18 cellular contexts compared by ENCODE assay signal in genomic region chr4:94668724-94669123, GRCh38.
DNase-seq lines count a peak whose midpoint lies in the region; ATAC-seq, FAIRE-seq and TF ChIP-seq lines count a peak whose summit lies in the region.
"Had no signal": no experiment of that assay in that cellular context is flagged by ENCODE, and none has a peak within 500 bp of the region (broad histone marks: within the 10 kb centered on the region; RNA-seq: fewer than 3 reads in every experiment).

No MANE protein-coding gene starts in this region.

- no peak for ATAC-seq in GM21576 (IDR thresholded peaks at IDR 0.05; ENCODE audit: unreplicated experiment)
- ATAC-seq: HepG2 had no signal

- DNase-seq in D721Med (ENCODE audit: insufficient read length, low spot score) (no peak), NCI-H524 treated with DMSO at 0.1 percent for 48 hours (lab: John Stamatoyannopoulos, UW) (peak; percentile 21), WERI-Rb-1 (peak; percentile 17), putamen (ENCODE audit: low spot score) (peak; percentile 23), cortex of kidney (lab: John Stamatoyannopoulos, UW) (no peak)
- no peak for DNase-seq in activated CD4-positive, alpha-beta T cell treated with anti-CD3 and anti-CD28 coated beads, Interleukin-2, amount 50 U/mL, for 4 hours
- DNase-seq: AML-193; Caco-2; CD8-positive, alpha-beta memory T cell; DMS53; GF-D8; GOT3; H9; HFFc6 had no signal

- H3K4me3 ChIP-seq in WERI-Rb-1 (ENCODE audit: low read depth, low read length), result no peak overlapping the region
- H3K4me3 ChIP-seq: BLaER1 had no signal

- no peak for TF ChIP-seq CTCF in D721Med (IDR thresholded peaks at IDR 0.05; ENCODE audit: insufficient read depth, missing control alignments)
- no peak for TF ChIP-seq CTCF in WERI-Rb-1 (IDR thresholded peaks at IDR 0.05; ENCODE audit: low read depth, low read length)

- no peaks in the 10 kb centered on the region for H3K27me3 ChIP-seq in WERI-Rb-1 (ENCODE audit: insufficient read depth, low read depth, severe bottlenecking)
- H3K27me3 ChIP-seq: BLaER1 had no signal

- H3K36me3 ChIP-seq in WERI-Rb-1, result no peaks in the 10 kb centered on the region
- H3K36me3 ChIP-seq: BLaER1 had no signal

- H3K9me3 ChIP-seq in WERI-Rb-1 (ENCODE audit: severe bottlenecking), result no peaks in the 10 kb centered on the region
- H3K9me3 ChIP-seq: BLaER1, Caco-2 had no signal

- H3K27ac ChIP-seq in WERI-Rb-1, result no peak overlapping the region
- H3K27ac ChIP-seq: BLaER1 had no signal

- FAIRE-seq in D721Med (lab: Jason Lieb, UNC), result peak; percentile 81
- FAIRE-seq: HepG2, HTR-8/SVneo had no signal

Comparison
In these comparisons a context has a peak if more than half of its experiments do, and no peak if none do; other contexts are left out.
1. DNase-seq: peak in NCI-H524 treated with DMSO at 0.1 percent for 48 hours (single experiment), WERI-Rb-1 (single experiment) and putamen (single experiment); none in D721Med (single experiment), cortex of kidney (single experiment) and activated CD4-positive, alpha-beta T cell treated with anti-CD3 and anti-CD28 coated beads, Interleukin-2, amount 50 U/mL, for 4 hours (0 of 2).